16 cellular contexts compared by ENCODE assay signal in genomic region chr16:18783430-18784341, GRCh38. TPM values are rescaled to one million over a fixed set of nuclear protein-coding genes. Genes with fewer than 3 reads are reported as not detected.
DNase-seq lines count a peak whose midpoint lies in the region; ATAC-seq and TF ChIP-seq lines count a peak whose summit lies in the region.
"Had no signal": no experiment of that assay in that cellular context is flagged by ENCODE, and none has a peak within 500 bp of the region (broad histone marks: within the 10 kb centered on the region; RNA-seq: fewer than 3 reads in every experiment).

No MANE protein-coding gene starts in this region.

- H3K4me1 ChIP-seq in neutrophil (ENCODE audit: control insufficient read depth in 1 of 2, insufficient read depth in 1 of 2, low read depth in 1 of 2, low read length in 1 of 2): peaks cover 32 to 48% of the 10 kb centered on the region in 2 experiments

- peak; percentile 42 for ATAC-seq in activated CD4-positive, alpha-beta T cell treated with anti-CD3 and anti-CD28 coated beads for 36 hours

- no peak for TF ChIP-seq CTCF in neutrophil (IDR thresholded peaks at IDR 0.05)
- no peak for TF ChIP-seq CTCF in endothelial cell (IDR thresholded peaks at IDR 0.05; ENCODE audit: unreplicated experiment)
- no peak for TF ChIP-seq CTCF in mesothelial cell of epicardium (IDR thresholded peaks at IDR 0.05; ENCODE audit: unreplicated experiment)

- CTCF ChIA-PET in activated CD4-positive, alpha-beta T cell treated with anti-CD3 and anti-CD28 coated beads for 36 hours (lab: Charles Lee): interaction anchor here (0.7 to 1.3 kb wide), 2 partner anchors 18 to 186 kb away, joined by 3 to 4 read pairs; partner anchors contain the start of gene ARL6IP1

- no peaks in the 10 kb centered on the region for H3K9me3 ChIP-seq in neutrophil
- H3K9me3 ChIP-seq: Peyer's patch, tibial artery had no signal

- intact Hi-C loops in activated CD4-positive, alpha-beta T cell treated with anti-CD3 and anti-CD28 coated beads for 36 hours (cut with DNase I, micrococcal nuclease): no loop called here
- intact Hi-C loops in activated T-helper 2 cell treated with anti-CD3 and anti-CD28 coated beads, Interferon-gamma antibody, Interleukin-2, Interleukin-4, amounts not matched to agents 10 μg/mL and 5 μg/mL and 100 μg/mL, durations not matched to agents 14 hours and 24 hours and 36 hours (cut with micrococcal nuclease): no loop called here

- H3K4me1 Mint-ChIP-seq in activated CD4-positive, alpha-beta T cell treated with anti-CD3 and anti-CD28 coated beads for 36 hours: peaks cover 54% of the 10 kb centered on the region
- H3K4me1 Mint-ChIP-seq in activated T-helper 2 cell treated with anti-CD3 and anti-CD28 coated beads, Interferon-gamma antibody, Interleukin-2, Interleukin-4, amounts not matched to agents 10 μg/mL and 5 μg/mL and 100 μg/mL, durations not matched to agents 14 hours and 24 hours and 36 hours (ENCODE audit: low read depth): peaks cover 41% of the 10 kb centered on the region
- H3K4me1 Mint-ChIP-seq in endothelial cell (ENCODE audit: unreplicated experiment): peaks cover 25% of the 10 kb centered on the region
- H3K4me1 Mint-ChIP-seq in mesothelial cell of epicardium: peaks cover 30% of the 10 kb centered on the region

- H3K4me3 Mint-ChIP-seq in activated CD4-positive, alpha-beta T cell treated with anti-CD3 and anti-CD28 coated beads for 36 hours: peak overlapping the region; percentile 99
- no peak overlapping the region for H3K4me3 Mint-ChIP-seq in activated T-helper 2 cell treated with anti-CD3 and anti-CD28 coated beads, Interferon-gamma antibody, Interleukin-2, Interleukin-4, amounts not matched to agents 10 μg/mL and 5 μg/mL and 100 μg/mL, durations not matched to agents 14 hours and 24 hours and 36 hours (ENCODE audit: low read depth)
- H3K4me3 Mint-ChIP-seq in endothelial cell (ENCODE audit: unreplicated experiment) (no peak overlapping the region), mesothelial cell of epicardium (no peak overlapping the region)

- no peaks in the 10 kb centered on the region for H3K27me3 Mint-ChIP-seq in activated CD4-positive, alpha-beta T cell treated with anti-CD3 and anti-CD28 coated beads for 36 hours
- no peaks in the 10 kb centered on the region for H3K27me3 Mint-ChIP-seq in activated T-helper 2 cell treated with anti-CD3 and anti-CD28 coated beads, Interferon-gamma antibody, Interleukin-2, Interleukin-4, amounts not matched to agents 10 μg/mL and 5 μg/mL and 100 μg/mL, durations not matched to agents 14 hours and 24 hours and 36 hours (ENCODE audit: low read depth)
- H3K27me3 Mint-ChIP-seq in endothelial cell (ENCODE audit: unreplicated experiment) (no peaks in the 10 kb centered on the region), mesothelial cell of epicardium (ENCODE audit: low read depth) (no peaks in the 10 kb centered on the region)

- peak overlapping the region; percentile 62 for H3K27ac ChIP-seq in neutrophil
- H3K27ac ChIP-seq: C4-2B, Peyer's patch, tibial artery had no signal

- peaks cover 63% of the 10 kb centered on the region for H3K36me3 ChIP-seq in neutrophil

- POLR2A ChIA-PET in activated CD4-positive, alpha-beta T cell treated with anti-CD3 and anti-CD28 coated beads for 36 hours (lab: Charles Lee): interaction anchor here (1.2 kb wide), 1 partner anchor 17 kb away, joined by 3 read pairs; no protein-coding TSS in a partner anchor

- H3K36me3 Mint-ChIP-seq in activated CD4-positive, alpha-beta T cell treated with anti-CD3 and anti-CD28 coated beads for 36 hours (ENCODE audit: low read depth): peaks cover 64% of the 10 kb centered on the region
- peaks cover 63% of the 10 kb centered on the region for H3K36me3 Mint-ChIP-seq in activated T-helper 2 cell treated with anti-CD3 and anti-CD28 coated beads, Interferon-gamma antibody, Interleukin-2, Interleukin-4, amounts not matched to agents 10 μg/mL and 5 μg/mL and 100 μg/mL, durations not matched to agents 14 hours and 24 hours and 36 hours (ENCODE audit: low read depth)
- H3K36me3 Mint-ChIP-seq in endothelial cell (ENCODE audit: low read depth, unreplicated experiment): peaks cover 40% of the 10 kb centered on the region
- peaks cover 35% of the 10 kb centered on the region for H3K36me3 Mint-ChIP-seq in mesothelial cell of epicardium

- no peaks in the 10 kb centered on the region for H3K9me3 Mint-ChIP-seq in activated CD4-positive, alpha-beta T cell treated with anti-CD3 and anti-CD28 coated beads for 36 hours (ENCODE audit: low read depth)
- no peaks in the 10 kb centered on the region for H3K9me3 Mint-ChIP-seq in activated T-helper 2 cell treated with anti-CD3 and anti-CD28 coated beads, Interferon-gamma antibody, Interleukin-2, Interleukin-4, amounts not matched to agents 10 μg/mL and 5 μg/mL and 100 μg/mL, durations not matched to agents 14 hours and 24 hours and 36 hours
- H3K9me3 Mint-ChIP-seq in endothelial cell (ENCODE audit: unreplicated experiment): no peaks in the 10 kb centered on the region
- no peaks in the 10 kb centered on the region for H3K9me3 Mint-ChIP-seq in mesothelial cell of epicardium

- H3K4me3 ChIP-seq in neutrophil (ENCODE audit: low read depth in 1 of 2, low read length in 1 of 2): no peak overlapping the region
- H3K4me3 ChIP-seq: Peyer's patch, tibial artery had no signal

- H3K27ac Mint-ChIP-seq in activated CD4-positive, alpha-beta T cell treated with anti-CD3 and anti-CD28 coated beads for 36 hours: peak overlapping the region; percentile 67
- peak overlapping the region; percentile 17 for H3K27ac Mint-ChIP-seq in activated T-helper 2 cell treated with anti-CD3 and anti-CD28 coated beads, Interferon-gamma antibody, Interleukin-2, Interleukin-4, amounts not matched to agents 10 μg/mL and 5 μg/mL and 100 μg/mL, durations not matched to agents 14 hours and 24 hours and 36 hours
- H3K27ac Mint-ChIP-seq in endothelial cell (ENCODE audit: unreplicated experiment) (no peak overlapping the region), mesothelial cell of epicardium (no peak overlapping the region)

- DNase-seq in activated CD4-positive, alpha-beta T cell treated with anti-CD3 and anti-CD28 coated beads for 36 hours: no peak
- no peak for DNase-seq in activated CD4-positive, alpha-beta T cell treated with anti-CD3 and anti-CD28 coated beads for 4 hours
- DNase-seq in activated T-helper 2 cell treated with anti-CD3 and anti-CD28 coated beads, Interferon-gamma antibody, Interleukin-2, Interleukin-4, amounts not matched to agents 10 μg/mL and 5 μg/mL and 100 μg/mL, durations not matched to agents 14 hours and 24 hours and 36 hours (ENCODE audit: low spot score): no peak
- DNase-seq in endothelial cell (ENCODE audit: low spot score) (no peak), cerebellar cortex (ENCODE audit: low spot score) (no peak), mesothelial cell of epicardium (ENCODE audit: low spot score in 2 of 2, unreplicated experiment in 2 of 2) (no peak)
- DNase-seq: 8988T; NCI-H1048; NCI-H526 treated with DMSO at 0.1 percent for 48 hours; occipital lobe; Peyer's patch; stimulated activated CD4-positive, alpha-beta T cell treated with anti-CD3 and anti-CD28 coated beads, Interleukin-4, amount 100 ng/mL, for 4 hours; tibial artery had no signal

- peak; percentile 19 for TF ChIP-seq POLR2A in GM15510 (IDR thresholded peaks at IDR 0.05; ENCODE audit: borderline replicate concordance, extremely low read depth, insufficient read length)

- no peaks in the 10 kb centered on the region for H3K27me3 ChIP-seq in neutrophil
- H3K27me3 ChIP-seq: Peyer's patch, tibial artery had no signal

RNA-seq across cellular contexts. Expression of gene RPS15A, which starts 6.4 kb away (rescaled TPM):
- 1,000 to 10,000 TPM; 1,904 to 2,150 TPM for total RNA-seq in activated CD4-positive, alpha-beta T cell treated with anti-CD3 and anti-CD28 coated beads for 36 hours
- 1,903 and 1,963 TPM in 2 replicates for total RNA-seq in activated T-helper 2 cell treated with anti-CD3 and anti-CD28 coated beads, Interferon-gamma antibody, Interleukin-2, Interleukin-4, amounts not matched to agents 10 μg/mL and 5 μg/mL and 100 μg/mL, durations not matched to agents 14 hours and 24 hours and 36 hours
- total RNA-seq in endothelial cell (ENCODE audit: unreplicated experiment) (1,627 TPM), mesothelial cell of epicardium (1,664 to 1,782 TPM (median 1,739 TPM) in 3 replicates)

RNA-seq across cellular contexts. Expression of gene ARL6IP1, which starts 17.7 kb away (rescaled TPM):
- total RNA-seq in activated CD4-positive, alpha-beta T cell treated with anti-CD3 and anti-CD28 coated beads for 36 hours: 100 to 1,000 TPM in 1 of 2 experiments, 10 to 100 TPM in 1; 92.0 to 102 TPM
- total RNA-seq in activated T-helper 2 cell treated with anti-CD3 and anti-CD28 coated beads, Interferon-gamma antibody, Interleukin-2, Interleukin-4, amounts not matched to agents 10 μg/mL and 5 μg/mL and 100 μg/mL, durations not matched to agents 14 hours and 24 hours and 36 hours: 112 TPM in 2 replicates
- total RNA-seq in endothelial cell (ENCODE audit: unreplicated experiment) (147 TPM), mesothelial cell of epicardium (124 to 130 TPM (median 124 TPM) in 3 replicates)

Comparison
In these comparisons a context has a peak if more than half of its experiments do, and no peak if none do; other contexts are left out.
1. H3K27ac Mint-ChIP-seq: peak in activated CD4-positive, alpha-beta T cell treated with anti-CD3 and anti-CD28 coated beads for 36 hours (single experiment) and activated T-helper 2 cell treated with anti-CD3 and anti-CD28 coated beads, Interferon-gamma antibody, Interleukin-2, Interleukin-4, amounts not matched to agents 10 μg/mL and 5 μg/mL and 100 μg/mL, durations not matched to agents 14 hours and 24 hours and 36 hours (single experiment); none in endothelial cell (single experiment) and mesothelial cell of epicardium (single experiment).